ENCODE assay signal across 28 cellular contexts in the genomic region with DNA sequence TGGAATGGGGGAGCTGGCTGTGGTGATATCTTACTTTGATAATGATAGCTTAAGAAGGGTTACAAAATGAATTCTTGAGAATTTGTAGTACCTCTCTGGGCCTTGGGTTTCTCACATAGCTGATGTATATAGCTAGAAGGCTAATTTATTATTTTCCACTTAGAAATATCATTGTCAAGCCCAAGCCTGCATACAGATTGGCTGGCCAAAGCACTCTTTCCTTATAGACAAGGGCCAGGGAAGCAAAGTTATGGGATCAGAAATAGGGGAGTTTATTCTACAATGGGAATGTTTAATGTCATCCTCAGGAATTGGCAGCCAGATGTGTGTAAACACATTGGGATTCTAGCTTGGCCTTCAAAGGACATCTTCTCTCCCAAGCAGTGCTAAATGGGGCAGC.
"Had no signal": no experiment of that assay in that cellular context is flagged by ENCODE, and none has a peak within 500 bp of the region (broad histone marks: within the 10 kb centered on the region; RNA-seq: fewer than 3 reads in every experiment).

No MANE protein-coding gene starts in this region.

- H3K4me1 Mint-ChIP-seq: naive thymus-derived CD8-positive, alpha-beta T cell; stimulated activated effector memory CD8-positive, alpha-beta T cell treated with anti-CD3 and anti-CD28 coated beads, Interleukin-12 subunit alpha, Interleukin-12 subunit beta, amount 100 ng/mL, for 72 hours; stimulated activated naive B cell treated with anti-CD40 and anti-IgM and Interleukin-4, amounts not matched to agents 10 μg/mL and 1 μg/mL and 100 μg/mL, for 72 hours had no signal

- H3K4me2 ChIP-seq: neural progenitor cell had no signal

- H3K9ac ChIP-seq: neural progenitor cell, parathyroid adenoma had no signal

- DNase-seq: naive thymus-derived CD8-positive, alpha-beta T cell; occipital lobe; ovary; posterior cingulate gyrus; psoas muscle; right cardiac atrium; right lobe of liver; sigmoid colon; small intestine; stimulated activated CD4-positive, alpha-beta T cell treated with anti-CD3 and anti-CD28 coated beads, Interleukin-15, amount 100 ng/mL, for 24 hours; stimulated activated CD4-positive, alpha-beta T cell treated with anti-CD3 and anti-CD28 coated beads, Interleukin-2, amount 100 ng/mL, for 24 hours; stimulated activated CD4-positive, alpha-beta T cell treated with anti-CD3 and anti-CD28 coated beads, Interleukin-2, amount 100 ng/mL, for 48 hours; stimulated activated CD4-positive, alpha-beta T cell treated with anti-CD3 and anti-CD28 coated beads, Interleukin-4, amount 100 ng/mL, for 24 hours; stimulated activated naive B cell treated with anti-CD40 and anti-IgM and Interleukin-4, amounts not matched to agents 10 μg/mL and 1 μg/mL and 100 μg/mL, for 72 hours; stimulated activated naive CD4-positive, alpha-beta T cell treated with Interleukin-2 at 50 U/mL for 16 hours; stomach; thyroid gland; upper lobe of right lung; uterus had no signal

- H3K4me3 ChIP-seq: neural progenitor cell, ovary, psoas muscle, right lobe of liver, sigmoid colon, stomach, thoracic aorta, thyroid gland, tibial nerve, upper lobe of right lung, uterus had no signal

- H3K9me3 Mint-ChIP-seq: naive thymus-derived CD8-positive, alpha-beta T cell; natural killer cell treated with Interleukin-12 subunit alpha and Interleukin-12 subunit beta and Interleukin-15 and Interleukin-18, amount 100 ng/mL, for 72 hours; neural progenitor cell; stimulated activated effector memory CD8-positive, alpha-beta T cell treated with anti-CD3 and anti-CD28 coated beads, Interleukin-12 subunit alpha, Interleukin-12 subunit beta, amount 100 ng/mL, for 72 hours; stimulated activated naive B cell treated with anti-CD40 and anti-IgM and Interleukin-4, amounts not matched to agents 10 μg/mL and 1 μg/mL and 100 μg/mL, for 72 hours; stimulated activated naive CD8-positive, alpha-beta T cell treated with anti-CD3 and anti-CD28 coated beads, Interleukin-15, Interleukin-2, amounts not matched to agents 100 ng/mL and 50 ng/mL, for 24 hours had no signal

- H3K27ac ChIP-seq: neural progenitor cell, ovary, parathyroid adenoma, psoas muscle, right lobe of liver, sigmoid colon, stomach, thoracic aorta, thyroid gland, tibial nerve, upper lobe of right lung, uterus had no signal

- H3K9me3 ChIP-seq: ovary, psoas muscle, right lobe of liver, sigmoid colon, stomach, thoracic aorta, thyroid gland, tibial nerve, upper lobe of right lung, uterus had no signal

- H2AFZ ChIP-seq: neural progenitor cell, parathyroid adenoma had no signal

- H3K27me3 ChIP-seq: neural progenitor cell, ovary, right lobe of liver, sigmoid colon, stomach, thyroid gland, tibial nerve, upper lobe of right lung, uterus had no signal

- H3K79me2 ChIP-seq: parathyroid adenoma had no signal

- H3K36me3 ChIP-seq: neural progenitor cell, ovary, right lobe of liver, sigmoid colon, stomach, thoracic aorta, thyroid gland, tibial nerve, upper lobe of right lung, uterus had no signal

- ATAC-seq: naive thymus-derived CD8-positive, alpha-beta T cell; natural killer cell treated with Interleukin-12 subunit alpha and Interleukin-12 subunit beta and Interleukin-15 and Interleukin-18, amount 100 ng/mL, for 72 hours; psoas muscle; right cardiac atrium; right lobe of liver; stimulated activated effector memory CD8-positive, alpha-beta T cell treated with anti-CD3 and anti-CD28 coated beads, Interleukin-12 subunit alpha, Interleukin-12 subunit beta, amount 100 ng/mL, for 72 hours; stimulated activated naive B cell treated with anti-CD40 and anti-IgM and Interleukin-4, amounts not matched to agents 10 μg/mL and 1 μg/mL and 100 μg/mL, for 72 hours; upper lobe of right lung had no signal

- H3K4me3 Mint-ChIP-seq: naive thymus-derived CD8-positive, alpha-beta T cell; natural killer cell treated with Interleukin-12 subunit alpha and Interleukin-12 subunit beta and Interleukin-15 and Interleukin-18, amount 100 ng/mL, for 72 hours; neural progenitor cell; stimulated activated effector memory CD8-positive, alpha-beta T cell treated with anti-CD3 and anti-CD28 coated beads, Interleukin-12 subunit alpha, Interleukin-12 subunit beta, amount 100 ng/mL, for 72 hours; stimulated activated naive B cell treated with anti-CD40 and anti-IgM and Interleukin-4, amounts not matched to agents 10 μg/mL and 1 μg/mL and 100 μg/mL, for 72 hours; stimulated activated naive CD8-positive, alpha-beta T cell treated with anti-CD3 and anti-CD28 coated beads, Interleukin-15, Interleukin-2, amounts not matched to agents 100 ng/mL and 50 ng/mL, for 24 hours; type B pancreatic cell had no signal

- H3K4me1 ChIP-seq: psoas muscle, right lobe of liver, stomach, thyroid gland, tibial nerve, upper lobe of right lung, uterus had no signal

- H3K27ac Mint-ChIP-seq: naive thymus-derived CD8-positive, alpha-beta T cell; natural killer cell treated with Interleukin-12 subunit alpha and Interleukin-12 subunit beta and Interleukin-15 and Interleukin-18, amount 100 ng/mL, for 72 hours; neural progenitor cell; progenitor cell of endocrine pancreas; stimulated activated effector memory CD8-positive, alpha-beta T cell treated with anti-CD3 and anti-CD28 coated beads, Interleukin-12 subunit alpha, Interleukin-12 subunit beta, amount 100 ng/mL, for 72 hours; stimulated activated naive B cell treated with anti-CD40 and anti-IgM and Interleukin-4, amounts not matched to agents 10 μg/mL and 1 μg/mL and 100 μg/mL, for 72 hours; stimulated activated naive CD8-positive, alpha-beta T cell treated with anti-CD3 and anti-CD28 coated beads, Interleukin-15, Interleukin-2, amounts not matched to agents 100 ng/mL and 50 ng/mL, for 24 hours; type B pancreatic cell had no signal

- H3K36me3 Mint-ChIP-seq: naive thymus-derived CD8-positive, alpha-beta T cell; natural killer cell treated with Interleukin-12 subunit alpha and Interleukin-12 subunit beta and Interleukin-15 and Interleukin-18, amount 100 ng/mL, for 72 hours; stimulated activated effector memory CD8-positive, alpha-beta T cell treated with anti-CD3 and anti-CD28 coated beads, Interleukin-12 subunit alpha, Interleukin-12 subunit beta, amount 100 ng/mL, for 72 hours; stimulated activated naive B cell treated with anti-CD40 and anti-IgM and Interleukin-4, amounts not matched to agents 10 μg/mL and 1 μg/mL and 100 μg/mL, for 72 hours had no signal
